Comparison of ENCODE assay signal across 1 cellular context in genomic region chr4:3489451-3489962, GRCh38.
TF ChIP-seq lines count a peak whose summit lies in the region.

No MANE protein-coding gene starts in this region.

TF ChIP-seq in K562, 482 proteins besides CTCF, POLR2A, EP300 and RAD21:
- TF ChIP-seq FOXJ2 (tag; IDR thresholded peaks at IDR 0.05) (no peak), PTBP1 (IDR thresholded peaks at IDR 0.05; ENCODE audit: low read depth, low read length) (no peak), CBFA2T2 (conservative IDR thresholded peaks at IDR 0.05) (no peak), ZNF24 (IDR thresholded peaks at IDR 0.05) (peak; percentile 95), FIP1L1 (IDR thresholded peaks at IDR 0.05; ENCODE audit: low read depth, low read length, poor library complexity, severe bottlenecking) (no peak), L3MBTL2 (IDR thresholded peaks at IDR 0.05) (no peak), ZFX (CRISPR knock-in tag; IDR thresholded peaks at IDR 0.05) (no peak), POLR2G (IDR thresholded peaks at IDR 0.05; ENCODE audit: low read depth, low read length) (0 out of 2 replicates have a peak, but pooled peaks have one; percentile 13), SOX6 (IDR thresholded peaks at IDR 0.05) (no peak), BRD4 (IDR thresholded peaks at IDR 0.05) (no peak), RFX1 (IDR thresholded peaks at IDR 0.05) (no peak), JUNB (CRISPR knock-in tag; conservative IDR thresholded peaks at IDR 0.05) (no peak), PHB (CRISPR knock-in tag; IDR thresholded peaks at IDR 0.05) (no peak), MAX (CRISPR knock-in tag; IDR thresholded peaks at IDR 0.05) (no peak), NFATC3 (IDR thresholded peaks at IDR 0.05) (no peak), ZNF354B (CRISPR knock-in tag; IDR thresholded peaks at IDR 0.05) (no peak)
- TF ChIP-seq, protein P1, sequence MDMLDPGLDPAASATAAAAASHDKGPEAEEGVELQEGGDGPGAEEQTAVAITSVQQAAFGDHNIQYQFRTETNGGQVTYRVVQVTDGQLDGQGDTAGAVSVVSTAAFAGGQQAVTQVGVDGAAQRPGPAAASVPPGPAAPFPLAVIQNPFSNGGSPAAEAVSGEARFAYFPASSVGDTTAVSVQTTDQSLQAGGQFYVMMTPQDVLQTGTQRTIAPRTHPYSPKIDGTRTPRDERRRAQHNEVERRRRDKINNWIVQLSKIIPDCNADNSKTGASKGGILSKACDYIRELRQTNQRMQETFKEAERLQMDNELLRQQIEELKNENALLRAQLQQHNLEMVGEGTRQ (CRISPR knock-in tag; IDR thresholded peaks at IDR 0.05): no peak
- TF ChIP-seq, protein P2, sequence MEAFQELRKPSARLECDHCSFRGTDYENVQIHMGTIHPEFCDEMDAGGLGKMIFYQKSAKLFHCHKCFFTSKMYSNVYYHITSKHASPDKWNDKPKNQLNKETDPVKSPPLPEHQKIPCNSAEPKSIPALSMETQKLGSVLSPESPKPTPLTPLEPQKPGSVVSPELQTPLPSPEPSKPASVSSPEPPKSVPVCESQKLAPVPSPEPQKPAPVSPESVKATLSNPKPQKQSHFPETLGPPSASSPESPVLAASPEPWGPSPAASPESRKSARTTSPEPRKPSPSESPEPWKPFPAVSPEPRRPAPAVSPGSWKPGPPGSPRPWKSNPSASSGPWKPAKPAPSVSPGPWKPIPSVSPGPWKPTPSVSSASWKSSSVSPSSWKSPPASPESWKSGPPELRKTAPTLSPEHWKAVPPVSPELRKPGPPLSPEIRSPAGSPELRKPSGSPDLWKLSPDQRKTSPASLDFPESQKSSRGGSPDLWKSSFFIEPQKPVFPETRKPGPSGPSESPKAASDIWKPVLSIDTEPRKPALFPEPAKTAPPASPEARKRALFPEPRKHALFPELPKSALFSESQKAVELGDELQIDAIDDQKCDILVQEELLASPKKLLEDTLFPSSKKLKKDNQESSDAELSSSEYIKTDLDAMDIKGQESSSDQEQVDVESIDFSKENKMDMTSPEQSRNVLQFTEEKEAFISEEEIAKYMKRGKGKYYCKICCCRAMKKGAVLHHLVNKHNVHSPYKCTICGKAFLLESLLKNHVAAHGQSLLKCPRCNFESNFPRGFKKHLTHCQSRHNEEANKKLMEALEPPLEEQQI (IDR thresholded peaks at IDR 0.05): no peak
TF ChIP-seq in K562: peak in this region for 2.
